16 cellular contexts compared by ENCODE assay signal in the genomic region with DNA sequence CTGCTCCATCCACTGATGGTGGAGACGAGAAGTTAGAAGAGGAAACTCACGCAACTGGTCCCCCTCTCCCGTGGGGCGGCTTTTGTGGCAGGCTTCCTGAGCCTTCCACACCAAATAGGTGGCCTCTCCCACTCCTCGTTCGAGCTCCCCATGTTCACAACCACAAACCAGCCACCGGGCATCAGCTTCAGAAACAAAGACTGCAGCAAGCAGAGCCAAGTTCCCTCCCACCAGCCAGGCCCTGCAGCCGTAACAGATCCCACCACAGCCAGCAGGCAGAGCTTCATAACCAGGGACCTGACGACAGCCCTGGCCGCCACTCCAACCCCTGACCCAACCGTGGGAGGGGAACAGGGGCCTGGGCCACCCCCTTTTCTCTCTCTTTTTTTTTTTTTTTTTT.
A peak's percentile ranks its signal among the peaks of the same experiment; 100 is the strongest.
DNase-seq lines count a peak whose midpoint lies in the region; ATAC-seq and TF ChIP-seq lines count a peak whose summit lies in the region.
"Had no signal": no experiment of that assay in that cellular context is flagged by ENCODE, and none has a peak within 500 bp of the region (broad histone marks: within the 10 kb centered on the region; RNA-seq: fewer than 3 reads in every experiment).

No MANE protein-coding gene starts in this region.

- peak in 5 of 8 donors; percentile 48 to 78 (median 52) for ATAC-seq in heart right ventricle

- no peaks in the 10 kb centered on the region for H3K36me3 ChIP-seq in CD4-positive, alpha-beta memory T cell (ENCODE audit: insufficient read depth, low read length)
- H3K36me3 ChIP-seq in HEK293 (ENCODE audit: control insufficient read depth in 2 of 2, insufficient read depth in 1 of 2, low read length in 2 of 2) (no peaks in the 10 kb centered on the region), heart right ventricle (no peaks in the 10 kb centered on the region), trophoblast cell (ENCODE audit: control insufficient read depth in 1 of 2, insufficient read depth in 2 of 2, low read length in 2 of 2) (no peaks in the 10 kb centered on the region)
- H3K36me3 ChIP-seq: BLaER1, thyroid gland had no signal

- 44 to 59% methylated on average over 11 of the region's 11 CpGs for WGBS in heart right ventricle, 2 donors
- WGBS in trophoblast cell (ENCODE audit: extremely low coverage, insufficient coverage, insufficient read length): no CpG with 5 or more reads among the region's 11 CpGs

- H2BK120ac ChIP-seq in trophoblast cell (ENCODE audit: insufficient read depth, low read length, poor library complexity): no peak overlapping the region

- no peak overlapping the region for H3K14ac ChIP-seq in trophoblast cell (ENCODE audit: low read length)

- H3K4me1 ChIP-seq in CD4-positive, alpha-beta memory T cell (ENCODE audit: insufficient read depth, low read length): peaks cover 20% of the 10 kb centered on the region
- H3K4me1 ChIP-seq in HEK293 (ENCODE audit: control insufficient read depth, insufficient read depth, low read length): 0 out of 2 replicates have a peak, but pooled peaks cover 4% of the 10 kb centered on the region
- peaks cover 2 to 36% (median 15%) of the 10 kb centered on the region in 9 donors for H3K4me1 ChIP-seq in heart right ventricle
- H3K4me1 ChIP-seq in trophoblast cell (ENCODE audit: control insufficient read depth in 1 of 2, insufficient read depth in 2 of 2, low read length in 2 of 2): peaks cover 21 to 22% of the 10 kb centered on the region in 2 experiments

- peak overlapping the region; percentile 12 for H2BK5ac ChIP-seq in trophoblast cell (ENCODE audit: low read depth, low read length, poor library complexity)

- H3K4me1 Mint-ChIP-seq in CD4-positive, alpha-beta memory T cell: peaks cover 20 to 43% (median 30%) of the 10 kb centered on the region in 4 donors

- POLR2A ChIA-PET in CD4-positive, alpha-beta memory T cell (lab: Charles Lee; ENCODE audit: partially characterized antibody): interaction anchor here (0.9 kb wide), 1 partner anchor 53 kb away, joined by 3 read pairs; no protein-coding TSS in a partner anchor
- POLR2A ChIA-PET in HEK293 (lab: Yijun Ruan, JAX): no interaction called here

- H3K4ac ChIP-seq in trophoblast cell (ENCODE audit: low read depth, low read length): no peak overlapping the region

- DNase-seq in CD4-positive, alpha-beta memory T cell: no peak
- DNase-seq in heart right ventricle: no peak
- DNase-seq in trophoblast cell: no peak
- no peak for DNase-seq in A172 (ENCODE audit: low spot score)
- no peak for DNase-seq in stimulated activated CD4-positive, alpha-beta T cell treated with anti-CD3 and anti-CD28 coated beads, Interleukin-2, amount 100 ng/mL, for 24 hours
- no peak for DNase-seq in foreskin melanocyte
- DNase-seq: effector CD4-positive, alpha-beta T cell; NCI-H1092 treated with DMSO at 0.1 percent for 48 hours; NCI-H69; OCI-M1; small intestine; thyroid gland had no signal

- H3K79me2 ChIP-seq in trophoblast cell (ENCODE audit: control insufficient read depth, insufficient read depth, low read length, poor library complexity): no peaks in the 10 kb centered on the region
- H3K79me2 ChIP-seq: hepatocyte had no signal

- H3K9me3 ChIP-seq in CD4-positive, alpha-beta memory T cell (ENCODE audit: control insufficient read depth in 1 of 2, low read length in 2 of 2): no peaks in the 10 kb centered on the region
- no peaks in the 10 kb centered on the region for H3K9me3 ChIP-seq in HEK293 (ENCODE audit: control insufficient read depth, insufficient read depth, low read depth, low read length)
- no peaks in the 10 kb centered on the region for H3K9me3 ChIP-seq in heart right ventricle
- no peaks in the 10 kb centered on the region for H3K9me3 ChIP-seq in trophoblast cell (ENCODE audit: insufficient read depth, low read depth, low read length)
- H3K9me3 ChIP-seq: BLaER1, thyroid gland had no signal

- no peak overlapping the region for H3K27ac ChIP-seq in CD4-positive, alpha-beta memory T cell (ENCODE audit: low read depth, low read length)
- no peak overlapping the region for H3K27ac ChIP-seq in HEK293 (ENCODE audit: extremely low read depth, low read depth, low read length)
- peak overlapping the region in 2 of 10 donors; percentile 4 to 40 for H3K27ac ChIP-seq in heart right ventricle
- no peak overlapping the region for H3K27ac ChIP-seq in trophoblast cell (ENCODE audit: low read depth, low read length)
- H3K27ac ChIP-seq: BLaER1, hepatocyte, KMS-11, thyroid gland had no signal

- H2AFZ ChIP-seq in trophoblast cell (ENCODE audit: insufficient read depth, low read length, poor library complexity): no peak overlapping the region
- H2AFZ ChIP-seq: hepatocyte had no signal

- peak overlapping the region; percentile 51 for H4K91ac ChIP-seq in trophoblast cell (ENCODE audit: low read depth, low read length)

- H3K27me3 ChIP-seq in CD4-positive, alpha-beta memory T cell (ENCODE audit: insufficient read depth, low read length): no peaks in the 10 kb centered on the region
- H3K27me3 ChIP-seq in heart right ventricle: peaks cover 0 to 87% (median 72%) of the 10 kb centered on the region in 7 donors
- H3K27me3 ChIP-seq in trophoblast cell (ENCODE audit: insufficient read depth, low read length): no peaks in the 10 kb centered on the region

- intact Hi-C loops in CD4-positive, alpha-beta memory T cell (cut with micrococcal nuclease): no loop called here
- intact Hi-C loops in heart right ventricle (cut with DNase I): no loop called here

- no peak overlapping the region for H4K12ac ChIP-seq in trophoblast cell (ENCODE audit: low read depth, low read length)

- H3K79me1 ChIP-seq in trophoblast cell (ENCODE audit: low read length): peaks cover 21% of the 10 kb centered on the region

- H3K23ac ChIP-seq in trophoblast cell (ENCODE audit: low read length): no peak overlapping the region

- TF ChIP-seq CTCF in HEK293 (tag by site-specific recombination; IDR thresholded peaks at IDR 0.05) (no peak), heart right ventricle (IDR thresholded peaks at IDR 0.05) (no peak)

- peak overlapping the region; percentile 51 for H2BK12ac ChIP-seq in trophoblast cell (ENCODE audit: low read length)

- no peak overlapping the region for H3K4me2 ChIP-seq in trophoblast cell (ENCODE audit: low read length)
- H3K4me2 ChIP-seq: BLaER1, hepatocyte, KMS-11 had no signal

- H3K36me3 Mint-ChIP-seq in CD4-positive, alpha-beta memory T cell: no peaks in the 10 kb centered on the region

- peak overlapping the region in 5 of 8 donors; percentile 50 to 62 (median 57) for H3K4me3 Mint-ChIP-seq in CD4-positive, alpha-beta memory T cell

- no peak overlapping the region for H3K18ac ChIP-seq in trophoblast cell (ENCODE audit: low read length)

- CTCF ChIA-PET in CD4-positive, alpha-beta memory T cell (lab: Charles Lee; ENCODE audit: partially characterized antibody): interaction anchor here (0.6 to 1.3 kb wide), 6 partner anchors 10 to 86 kb away, joined by 3 to 6 read pairs (median 3); no protein-coding TSS in a partner anchor
- CTCF ChIA-PET in HEK293 (lab: Yijun Ruan, JAX): interaction anchor here (0.8 to 2.4 kb wide), 4 partner anchors 9 to 259 kb away, joined by 3 to 18 read pairs (median 5); no protein-coding TSS in a partner anchor

- peaks cover 0 to 5% of the 10 kb centered on the region in 2 donors for H3K27me3 Mint-ChIP-seq in CD4-positive, alpha-beta memory T cell

- no peak overlapping the region for H3K9ac ChIP-seq in trophoblast cell (ENCODE audit: low read length)
- H3K9ac ChIP-seq: BLaER1, KMS-11 had no signal

- no peak overlapping the region for H3K4me3 ChIP-seq in CD4-positive, alpha-beta memory T cell (ENCODE audit: low read length in 2 of 2)
- H3K4me3 ChIP-seq in HEK293 (ENCODE audit: low read depth, low read length) (no peak overlapping the region), heart right ventricle (no peak overlapping the region), trophoblast cell (ENCODE audit: low read depth, low read length) (no peak overlapping the region)
- H3K4me3 ChIP-seq: BLaER1, hepatocyte, thyroid gland had no signal

- H3K27ac Mint-ChIP-seq in CD4-positive, alpha-beta memory T cell: peak overlapping the region in 3 of 7 donors; percentile 57 to 81 (median 59)

- peak overlapping the region; percentile 30 for H4K8ac ChIP-seq in trophoblast cell (ENCODE audit: low read depth, low read length)

- peaks cover 0 to 1% (median 0%) of the 10 kb centered on the region in 8 donors for H3K9me3 Mint-ChIP-seq in CD4-positive, alpha-beta memory T cell

- H2AK5ac ChIP-seq in trophoblast cell (ENCODE audit: low read length): peak overlapping the region; percentile 22

TF ChIP-seq in HEK293, 187 proteins besides CTCF, POLR2A, EP300 and RAD21 (continues in another document):
- TF ChIP-seq, protein P1, sequence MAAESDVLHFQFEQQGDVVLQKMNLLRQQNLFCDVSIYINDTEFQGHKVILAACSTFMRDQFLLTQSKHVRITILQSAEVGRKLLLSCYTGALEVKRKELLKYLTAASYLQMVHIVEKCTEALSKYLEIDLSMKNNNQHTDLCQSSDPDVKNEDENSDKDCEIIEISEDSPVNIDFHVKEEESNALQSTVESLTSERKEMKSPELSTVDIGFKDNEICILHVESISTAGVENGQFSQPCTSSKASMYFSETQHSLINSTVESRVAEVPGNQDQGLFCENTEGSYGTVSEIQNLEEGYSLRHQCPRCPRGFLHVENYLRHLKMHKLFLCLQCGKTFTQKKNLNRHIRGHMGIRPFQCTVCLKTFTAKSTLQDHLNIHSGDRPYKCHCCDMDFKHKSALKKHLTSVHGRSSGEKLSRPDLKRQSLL (tag by site-specific recombination; IDR thresholded peaks at IDR 0.05): no peak
- TF ChIP-seq, protein P2, sequence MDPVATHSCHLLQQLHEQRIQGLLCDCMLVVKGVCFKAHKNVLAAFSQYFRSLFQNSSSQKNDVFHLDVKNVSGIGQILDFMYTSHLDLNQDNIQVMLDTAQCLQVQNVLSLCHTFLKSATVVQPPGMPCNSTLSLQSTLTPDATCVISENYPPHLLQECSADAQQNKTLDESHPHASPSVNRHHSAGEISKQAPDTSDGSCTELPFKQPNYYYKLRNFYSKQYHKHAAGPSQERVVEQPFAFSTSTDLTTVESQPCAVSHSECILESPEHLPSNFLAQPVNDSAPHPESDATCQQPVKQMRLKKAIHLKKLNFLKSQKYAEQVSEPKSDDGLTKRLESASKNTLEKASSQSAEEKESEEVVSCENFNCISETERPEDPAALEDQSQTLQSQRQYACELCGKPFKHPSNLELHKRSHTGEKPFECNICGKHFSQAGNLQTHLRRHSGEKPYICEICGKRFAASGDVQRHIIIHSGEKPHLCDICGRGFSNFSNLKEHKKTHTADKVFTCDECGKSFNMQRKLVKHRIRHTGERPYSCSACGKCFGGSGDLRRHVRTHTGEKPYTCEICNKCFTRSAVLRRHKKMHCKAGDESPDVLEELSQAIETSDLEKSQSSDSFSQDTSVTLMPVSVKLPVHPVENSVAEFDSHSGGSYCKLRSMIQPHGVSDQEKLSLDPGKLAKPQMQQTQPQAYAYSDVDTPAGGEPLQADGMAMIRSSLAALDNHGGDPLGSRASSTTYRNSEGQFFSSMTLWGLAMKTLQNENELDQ (tag by site-specific recombination; IDR thresholded peaks at IDR 0.05; ENCODE audit: low read depth): no peak
- no peak for TF ChIP-seq ZSCAN30 (tag by site-specific recombination; IDR thresholded peaks at IDR 0.05)
- no peak for TF ChIP-seq PRDM1 (tag by site-specific recombination; IDR thresholded peaks at IDR 0.05)
- peak; percentile 75; the same call in 1 of the 2 replicates for TF ChIP-seq ZNF600 (tag by site-specific recombination; IDR thresholded peaks at IDR 0.05)
